Comparison of ENCODE assay signal across 12 cellular contexts in genomic region chr19:51799998-51800848, GRCh38. TPM values are rescaled to one million over a fixed set of nuclear protein-coding genes. Genes with fewer than 3 reads are reported as not detected.
A peak's percentile ranks its signal among the peaks of the same experiment; 100 is the strongest.
DNase-seq lines count a peak whose midpoint lies in the region; ATAC-seq and TF ChIP-seq lines count a peak whose summit lies in the region.
"Had no signal": no experiment of that assay in that cellular context is flagged by ENCODE, and none has a peak within 500 bp of the region (broad histone marks: within the 10 kb centered on the region; RNA-seq: fewer than 3 reads in every experiment).

No MANE protein-coding gene starts in this region.

- no peaks in the 10 kb centered on the region for H3K79me2 ChIP-seq in neural progenitor cell (ENCODE audit: low read depth)

- H3K27me3 ChIP-seq in RWPE2 (ENCODE audit: insufficient read depth, poor library complexity, severe bottlenecking) (no peaks in the 10 kb centered on the region), esophagus muscularis mucosa (peaks cover 0 to 7% (median 0%) of the 10 kb centered on the region in 4 donors), lung (ENCODE audit: control insufficient read depth, insufficient read depth) (no peaks in the 10 kb centered on the region), upper lobe of right lung (no peaks in the 10 kb centered on the region), neural progenitor cell (no peaks in the 10 kb centered on the region)

- no peaks in the 10 kb centered on the region for H3K9me3 ChIP-seq in RWPE2 (ENCODE audit: severe bottlenecking)
- no peaks in the 10 kb centered on the region for H3K9me3 ChIP-seq in esophagus muscularis mucosa
- H3K9me3 ChIP-seq in lung (ENCODE audit: control insufficient read depth in 2 of 2, insufficient read depth in 1 of 2, low read length in 1 of 2), result peaks cover 0 to 10% of the 10 kb centered on the region in 2 donors
- H3K9me3 ChIP-seq in upper lobe of right lung, result no peaks in the 10 kb centered on the region
- peaks cover 7% of the 10 kb centered on the region for H3K9me3 ChIP-seq in neural progenitor cell (ENCODE audit: low read depth)

- TF ChIP-seq POLR2A in esophagus muscularis mucosa (IDR thresholded peaks at IDR 0.05; ENCODE audit: low read depth), result no peak

- no peaks in the 10 kb centered on the region for H3K36me3 ChIP-seq in RWPE2 (ENCODE audit: low read depth)
- H3K36me3 ChIP-seq in esophagus muscularis mucosa, result no peaks in the 10 kb centered on the region
- no peaks in the 10 kb centered on the region for H3K36me3 ChIP-seq in lung (ENCODE audit: control insufficient read depth in 2 of 2, insufficient read depth in 2 of 2, low read length in 2 of 2)
- H3K36me3 ChIP-seq in upper lobe of right lung, result no peaks in the 10 kb centered on the region
- H3K36me3 ChIP-seq in neural progenitor cell, result no peaks in the 10 kb centered on the region

- H3K36me3 Mint-ChIP-seq in neural progenitor cell, result no peaks in the 10 kb centered on the region

- H3K9me3 Mint-ChIP-seq in neural progenitor cell, result peaks cover 23% of the 10 kb centered on the region

- no peak overlapping the region for H3K4me3 Mint-ChIP-seq in neural progenitor cell
- H3K4me3 Mint-ChIP-seq: effector memory CD8-positive, alpha-beta T cell had no signal

- intact Hi-C loops in esophagus muscularis mucosa (cut with DNase I) (no loop called here), upper lobe of right lung (cut with DNase I) (no loop called here)

- H3K4me2 ChIP-seq in neural progenitor cell, result no peak overlapping the region

- no peaks in the 10 kb centered on the region for H3K4me1 Mint-ChIP-seq in neural progenitor cell

- H4K20me1 ChIP-seq in neural progenitor cell (ENCODE audit: low read depth), result no peaks in the 10 kb centered on the region

- H3K4me3 ChIP-seq in RWPE2 (ENCODE audit: severe bottlenecking), result no peak overlapping the region
- H3K4me3 ChIP-seq in esophagus muscularis mucosa, result no peak overlapping the region
- H3K4me3 ChIP-seq in lung, result no peak overlapping the region
- H3K4me3 ChIP-seq in upper lobe of right lung, result no peak overlapping the region
- no peak overlapping the region for H3K4me3 ChIP-seq in neural progenitor cell

- no peak overlapping the region for H3K9ac ChIP-seq in neural progenitor cell

- DNase-seq in RWPE2 (ENCODE audit: low spot score) (no peak), esophagus muscularis mucosa (ENCODE audit: extremely low spot score) (no peak), lung (ENCODE audit: low spot score) (peak; percentile 52), upper lobe of right lung (no peak), NCI-H187 (lab: John Stamatoyannopoulos, UW) (no peak), neural progenitor cell (ENCODE audit: low spot score) (no peak)
- DNase-seq: activated CD4-positive, alpha-beta T cell treated with anti-CD3 and anti-CD28 coated beads for 1 hour; activated gamma-delta T cell; effector memory CD8-positive, alpha-beta T cell had no signal

- peak overlapping the region; percentile 53 for H3K27ac ChIP-seq in RWPE2 (ENCODE audit: poor library complexity, severe bottlenecking)
- H3K27ac ChIP-seq in esophagus muscularis mucosa (replicated peaks in 1 of 4), result peak overlapping the region; percentile 17 to 61 (median 50)
- H3K27ac ChIP-seq in lung (ENCODE audit: low read depth in 1 of 2, low read length in 1 of 2), result peak overlapping the region; percentile 71 to 92
- peak overlapping the region; percentile 86 for H3K27ac ChIP-seq in upper lobe of right lung
- no peak overlapping the region for H3K27ac ChIP-seq in neural progenitor cell

- H3K27ac Mint-ChIP-seq in neural progenitor cell, result no peak overlapping the region
- H3K27ac Mint-ChIP-seq: effector memory CD8-positive, alpha-beta T cell; progenitor cell of endocrine pancreas had no signal

- 86% methylated on average over 11 of the region's 14 CpGs for WGBS in esophagus muscularis mucosa
- 71 to 78% methylated on average over 14 of the region's 14 CpGs for WGBS in lung, 2 donors

- peaks cover 7% of the 10 kb centered on the region for H3K27me3 Mint-ChIP-seq in neural progenitor cell (ENCODE audit: insufficient read depth, low read depth)
- H3K27me3 Mint-ChIP-seq: progenitor cell of endocrine pancreas had no signal

- no peak for ATAC-seq in RWPE2 (ENCODE audit: low read depth)
- no peak for ATAC-seq in lung (ENCODE audit: insufficient read depth, low FRiP score)
- no peak for ATAC-seq in upper lobe of right lung
- no peak for ATAC-seq in GM19324 (IDR thresholded peaks at IDR 0.05; ENCODE audit: low FRiP score, unreplicated experiment)
- ATAC-seq in HG02884 (IDR thresholded peaks at IDR 0.05; ENCODE audit: unreplicated experiment), result no peak
- ATAC-seq: effector memory CD8-positive, alpha-beta T cell had no signal

- TF ChIP-seq CTCF in RWPE2 (IDR thresholded peaks at IDR 0.05; ENCODE audit: poor library complexity, severe bottlenecking), result no peak
- no peak for TF ChIP-seq CTCF in esophagus muscularis mucosa (IDR thresholded peaks at IDR 0.05)
- no peak for TF ChIP-seq CTCF in lung (IDR thresholded peaks at IDR 0.05; ENCODE audit: control extremely low read depth, extremely low read depth)
- no peak for TF ChIP-seq CTCF in upper lobe of right lung (IDR thresholded peaks at IDR 0.05)
- TF ChIP-seq CTCF in neural progenitor cell (IDR thresholded peaks at IDR 0.05), result no peak

- no peaks in the 10 kb centered on the region for H3K4me1 ChIP-seq in RWPE2 (ENCODE audit: insufficient read depth, poor library complexity, severe bottlenecking)
- H3K4me1 ChIP-seq in esophagus muscularis mucosa, result peaks cover 14 to 20% (median 17%) of the 10 kb centered on the region in 4 donors
- H3K4me1 ChIP-seq in lung (ENCODE audit: control insufficient read depth in 2 of 2, insufficient read depth in 2 of 2, low read length in 2 of 2), result peaks cover 0 to 10% of the 10 kb centered on the region in 2 donors
- peaks cover 24% of the 10 kb centered on the region for H3K4me1 ChIP-seq in upper lobe of right lung
- no peaks in the 10 kb centered on the region for H3K4me1 ChIP-seq in neural progenitor cell

- no peaks in the 10 kb centered on the region for H3F3A ChIP-seq in neural progenitor cell (ENCODE audit: low read depth)

- H2AFZ ChIP-seq in neural progenitor cell (replicated peaks), result no peak overlapping the region

- no peak for TF ChIP-seq EP300 in esophagus muscularis mucosa (IDR thresholded peaks at IDR 0.05)

RNA-seq across cellular contexts. Expression of gene FPR3, which starts 5.3 kb away (rescaled TPM):
- total RNA-seq in esophagus muscularis mucosa (1 to 10 TPM; 4.0 to 9.9 (median 6.8) TPM), lung (10 to 100 TPM in 1 of 2 donors, 1 to 10 TPM in 1; 5.5 to 19.1 TPM), upper lobe of right lung (41.0 TPM), neural progenitor cell (ENCODE audit: low replicate concordance) (not detected in 2 replicates)
- 10 to 100 TPM in 1 of 2 donors, 1 to 10 TPM in 1; 6.6 to 15.8 TPM for polyA plus RNA-seq in lung
- total RNA-seq: progenitor cell of endocrine pancreas had no signal

RNA-seq across cellular contexts. Expression of gene FPR2, which starts 39.2 kb away (rescaled TPM):
- total RNA-seq in esophagus muscularis mucosa (1 to 10 TPM in 2 of 4 donors, under 1 TPM in 1, not detected in 1; 0.29 to 9.1 (median 1.5) TPM), lung (10 to 100 TPM in 1 of 2 donors, 1 to 10 TPM in 1; 7.3 to 50.4 TPM), upper lobe of right lung (12.5 TPM), neural progenitor cell (ENCODE audit: low replicate concordance) (not detected in 2 replicates)
- polyA plus RNA-seq in lung, result 100 to 1,000 TPM in 1 of 2 donors, under 1 TPM in 1; 0.79 to 234 TPM
- total RNA-seq: progenitor cell of endocrine pancreas had no signal

RNA-seq across cellular contexts. Expression of gene FPR1, which starts 48.5 kb away (rescaled TPM):
- total RNA-seq in esophagus muscularis mucosa (10 to 100 TPM in 2 of 4 donors, 1 to 10 TPM in 2; 3.7 to 38.9 (median 7.7) TPM), lung (10 to 100 TPM; 21.4 to 76.1 TPM), upper lobe of right lung (53.3 TPM), neural progenitor cell (ENCODE audit: low replicate concordance) (not detected in 2 replicates)
- 100 to 1,000 TPM in 1 of 2 donors, 1 to 10 TPM in 1; 2.8 to 558 TPM for polyA plus RNA-seq in lung
- total RNA-seq: progenitor cell of endocrine pancreas had no signal
